ENCODE assay signal across 25 cellular contexts in the genomic region with DNA sequence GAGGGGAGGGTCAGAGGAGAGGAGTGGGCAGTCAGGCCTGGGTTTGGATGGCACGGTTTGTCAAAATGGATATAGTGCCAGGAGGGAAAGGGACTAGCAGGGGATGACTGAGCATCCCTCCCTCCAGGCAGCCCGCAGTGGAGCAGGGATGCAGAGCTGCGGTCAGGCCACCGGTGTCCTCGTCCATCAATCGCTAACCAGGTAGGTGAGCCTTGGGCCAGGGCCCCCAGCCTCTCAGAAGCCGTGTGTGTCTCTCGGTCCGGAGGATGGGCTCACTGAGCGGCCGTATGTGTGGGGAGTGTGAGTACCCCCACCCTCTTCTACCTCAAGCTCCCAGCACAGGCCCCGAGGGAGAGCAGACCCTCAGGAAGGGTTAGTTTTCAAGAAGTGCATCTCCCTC. TPM values are rescaled to one million over a fixed set of nuclear protein-coding genes. Genes with fewer than 3 reads are reported as not detected.
DNase-seq lines count a peak whose midpoint lies in the region; ATAC-seq and TF ChIP-seq lines count a peak whose summit lies in the region.
"Had no signal": no experiment of that assay in that cellular context is flagged by ENCODE, and none has a peak within 500 bp of the region (broad histone marks: within the 10 kb centered on the region; RNA-seq: fewer than 3 reads in every experiment).

No MANE protein-coding gene starts in this region.

- peaks cover 7% of the 10 kb centered on the region for H3K9me3 Mint-ChIP-seq in neural progenitor cell
- H3K9me3 Mint-ChIP-seq: activated naive CD4-positive, alpha-beta T cell treated with anti-CD3 and anti-CD28 coated beads for 36 hours had no signal

- no peak for TF ChIP-seq POLR2A in NB4 (IDR thresholded peaks at IDR 0.05; ENCODE audit: extremely low read depth, insufficient read length)

- peaks cover 15% of the 10 kb centered on the region for H3K27me3 ChIP-seq in BLaER1
- peaks cover 7% of the 10 kb centered on the region for H3K27me3 ChIP-seq in neural progenitor cell
- H3K27me3 ChIP-seq: body of pancreas had no signal

- H3K4me3 ChIP-seq in BLaER1 (no peak overlapping the region), NB4 (ENCODE audit: low read depth, low read length) (peak overlapping the region; percentile 68), neural progenitor cell (no peak overlapping the region)
- H3K4me3 ChIP-seq: body of pancreas, lung had no signal

- peak overlapping the region; percentile 62; the same call in 1 of the 2 replicates for H3K4me2 ChIP-seq in BLaER1
- H3K4me2 ChIP-seq in neural progenitor cell = no peak overlapping the region
- H3K4me2 ChIP-seq: KMS-11 had no signal

- peak; percentile 26 for ATAC-seq in esophagus mucosa
- ATAC-seq in Right ventricle myocardium superior (ENCODE audit: poor library complexity) = no peak
- ATAC-seq: activated CD8-positive, alpha-beta T cell treated with anti-CD3 and anti-CD28 coated beads, Interleukin-2, amount 10 ng/mL, durations not matched to agents 7 days and 5 days; body of pancreas had no signal

- H3K9me3 ChIP-seq in BLaER1 = no peaks in the 10 kb centered on the region
- no peaks in the 10 kb centered on the region for H3K9me3 ChIP-seq in neural progenitor cell (ENCODE audit: low read depth)
- H3K9me3 ChIP-seq: adrenal gland, body of pancreas, transverse colon had no signal

- H3K36me3 ChIP-seq in BLaER1 (no peaks in the 10 kb centered on the region), neural progenitor cell (no peaks in the 10 kb centered on the region)
- H3K36me3 ChIP-seq: adrenal gland, transverse colon had no signal

- H2AFZ ChIP-seq in neural progenitor cell (replicated peaks) = peak overlapping the region; percentile 58

- H3K27me3 Mint-ChIP-seq in neural progenitor cell (ENCODE audit: insufficient read depth, low read depth) = peaks cover 4% of the 10 kb centered on the region

- H3F3A ChIP-seq in neural progenitor cell (ENCODE audit: low read depth) = no peaks in the 10 kb centered on the region

- peaks cover 11% of the 10 kb centered on the region for H3K4me1 Mint-ChIP-seq in neural progenitor cell

- no peaks in the 10 kb centered on the region for H3K79me2 ChIP-seq in neural progenitor cell (ENCODE audit: low read depth)

- peaks cover 20% of the 10 kb centered on the region for H3K4me1 ChIP-seq in BLaER1
- H3K4me1 ChIP-seq in neural progenitor cell = peaks cover 12% of the 10 kb centered on the region
- H3K4me1 ChIP-seq: adrenal gland, body of pancreas had no signal

- H3K9ac ChIP-seq in BLaER1 (no peak overlapping the region), neural progenitor cell (no peak overlapping the region)
- H3K9ac ChIP-seq: KMS-11 had no signal

- H3K27ac ChIP-seq in BLaER1 (no peak overlapping the region; the same call in 1 of the 2 replicates), neural progenitor cell (no peak overlapping the region), caudate nucleus (ENCODE audit: low read depth, low read length) (no peak overlapping the region)
- H3K27ac ChIP-seq: adrenal gland, body of pancreas, KMS-11, transverse colon had no signal

- TF ChIP-seq CTCF in NB4 (IDR thresholded peaks at IDR 0.05; ENCODE audit: low read depth, low read length) (no peak), neural progenitor cell (IDR thresholded peaks at IDR 0.05) (no peak)

- H4K20me1 ChIP-seq in BLaER1 (no peaks in the 10 kb centered on the region), neural progenitor cell (ENCODE audit: low read depth) (no peaks in the 10 kb centered on the region)

- DNase-seq in NB4 (ENCODE audit: low read depth) = no peak
- DNase-seq in neural progenitor cell (ENCODE audit: low spot score) = no peak
- no peak for DNase-seq in caudate nucleus (lab: John Stamatoyannopoulos, UW)
- DNase-seq in Right ventricle myocardium superior = no peak
- no peak for DNase-seq in germinal center (ENCODE audit: low spot score)
- DNase-seq in stimulated activated CD4-positive, alpha-beta T cell treated with anti-CD3 and anti-CD28 coated beads, Interleukin-15, amount 100 ng/mL, for 24 hours = no peak
- DNase-seq: activated CD8-positive, alpha-beta T cell treated with anti-CD3 and anti-CD28 coated beads, Interleukin-2, amount 10 ng/mL, durations not matched to agents 7 days and 5 days; activated naive CD4-positive, alpha-beta T cell treated with anti-CD3 and anti-CD28 coated beads for 36 hours; adrenal gland; body of pancreas; CD8-positive, alpha-beta memory T cell; cerebellar nuclear complex; HCEC 1CT; MM.1S; NCI-H2029; NCI-H526 treated with DMSO at 0.1 percent for 48 hours; NK-92 treated with Interleukin-12 subunit alpha and Interleukin-12 subunit beta, amount 100 ng/mL, for 24 hours; stimulated activated CD4-positive, alpha-beta T cell treated with anti-CD3 and anti-CD28 coated beads, Interleukin-4, amount 100 ng/mL, for 4 hours; T-helper 2 cell; transverse colon had no signal

- intact Hi-C loops in Right ventricle myocardium superior (cut with DNase I) = no loop called here

- H3K36me3 Mint-ChIP-seq in neural progenitor cell = no peaks in the 10 kb centered on the region
- H3K36me3 Mint-ChIP-seq: CD8-positive, alpha-beta memory T cell had no signal

- no peak overlapping the region for H3K4me3 Mint-ChIP-seq in neural progenitor cell
- H3K4me3 Mint-ChIP-seq: activated CD8-positive, alpha-beta T cell treated with anti-CD3 and anti-CD28 coated beads, Interleukin-2, amount 10 ng/mL, durations not matched to agents 7 days and 5 days; activated naive CD4-positive, alpha-beta T cell treated with anti-CD3 and anti-CD28 coated beads for 36 hours; CD8-positive, alpha-beta memory T cell had no signal

- H3K27ac Mint-ChIP-seq in neural progenitor cell = no peak overlapping the region
- H3K27ac Mint-ChIP-seq: activated CD8-positive, alpha-beta T cell treated with anti-CD3 and anti-CD28 coated beads, Interleukin-2, amount 10 ng/mL, durations not matched to agents 7 days and 5 days; activated naive CD4-positive, alpha-beta T cell treated with anti-CD3 and anti-CD28 coated beads for 36 hours; CD8-positive, alpha-beta memory T cell had no signal

RNA-seq across cellular contexts. Expression of a gene that starts 0.5 kb away (rescaled TPM):
- 0.88 TPM for total RNA-seq in esophagus mucosa
- total RNA-seq in neural progenitor cell (ENCODE audit: low replicate concordance) = 1.1 and 3.1 TPM in 2 replicates
- not detected for total RNA-seq in Right ventricle myocardium superior
- total RNA-seq: A172; activated CD8-positive, alpha-beta T cell treated with anti-CD3 and anti-CD28 coated beads, Interleukin-2, amount 10 ng/mL, durations not matched to agents 7 days and 5 days; activated naive CD4-positive, alpha-beta T cell treated with anti-CD3 and anti-CD28 coated beads for 36 hours; CD8-positive, alpha-beta memory T cell had no signal

RNA-seq across cellular contexts. Expression of a gene that starts 31.5 kb away (rescaled TPM):
- total RNA-seq in esophagus mucosa (0.28 TPM), neural progenitor cell (ENCODE audit: low replicate concordance) (2.5 and 2.6 TPM in 2 replicates), Right ventricle myocardium superior (1.0 TPM)
- total RNA-seq: activated CD8-positive, alpha-beta T cell treated with anti-CD3 and anti-CD28 coated beads, Interleukin-2, amount 10 ng/mL, durations not matched to agents 7 days and 5 days; activated naive CD4-positive, alpha-beta T cell treated with anti-CD3 and anti-CD28 coated beads for 36 hours; CD8-positive, alpha-beta memory T cell had no signal
